In the genomic region with DNA sequence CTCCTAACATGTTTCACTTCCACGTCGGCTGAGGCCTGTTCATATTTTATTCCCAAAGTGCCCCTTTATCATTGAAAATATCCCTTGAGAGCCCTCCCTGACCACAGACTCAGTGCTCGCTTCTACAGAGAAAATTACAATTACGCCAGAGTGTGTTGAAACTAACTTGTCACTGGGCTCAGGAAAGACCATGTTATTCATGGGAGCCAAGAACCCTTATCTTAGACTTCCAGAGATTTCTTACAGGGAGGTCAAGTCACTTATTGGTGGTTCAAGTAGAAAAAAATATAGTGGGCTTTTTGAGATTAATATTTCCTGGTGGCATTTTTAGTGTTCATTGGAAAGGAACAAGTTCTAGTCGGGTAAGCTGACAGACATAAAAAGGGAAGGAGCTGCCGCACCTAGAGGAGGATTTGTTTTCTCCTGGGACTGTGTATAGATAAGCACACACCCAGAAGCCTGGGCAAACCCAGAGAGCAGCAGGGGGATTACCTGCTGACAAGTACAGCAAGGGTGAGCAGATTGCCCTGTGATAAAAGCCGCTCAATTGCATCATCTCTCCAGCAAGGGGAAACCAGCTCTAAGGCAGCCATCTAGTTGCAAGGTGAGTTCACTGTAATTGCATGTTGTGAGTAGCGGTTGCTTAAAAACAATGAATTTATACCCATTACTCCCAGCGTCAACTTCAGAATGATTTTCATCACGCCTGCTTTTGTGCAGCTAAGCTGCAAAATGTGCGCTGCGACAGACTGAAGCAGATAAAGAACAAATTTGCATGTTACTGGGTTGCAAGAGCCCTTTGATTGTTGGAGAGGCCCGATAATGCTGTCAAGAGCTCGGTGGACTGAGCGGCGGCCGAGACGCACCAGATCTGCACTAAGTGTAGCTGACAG, we compare ENCODE assay signal across 1 cellular context.
TF ChIP-seq lines count a peak whose summit lies in the region.

No MANE protein-coding gene starts in this region.

TF ChIP-seq in K562, 482 proteins besides CTCF, POLR2A, EP300 and RAD21 (continued from another document and continues in another):
- TF ChIP-seq, protein P1, sequence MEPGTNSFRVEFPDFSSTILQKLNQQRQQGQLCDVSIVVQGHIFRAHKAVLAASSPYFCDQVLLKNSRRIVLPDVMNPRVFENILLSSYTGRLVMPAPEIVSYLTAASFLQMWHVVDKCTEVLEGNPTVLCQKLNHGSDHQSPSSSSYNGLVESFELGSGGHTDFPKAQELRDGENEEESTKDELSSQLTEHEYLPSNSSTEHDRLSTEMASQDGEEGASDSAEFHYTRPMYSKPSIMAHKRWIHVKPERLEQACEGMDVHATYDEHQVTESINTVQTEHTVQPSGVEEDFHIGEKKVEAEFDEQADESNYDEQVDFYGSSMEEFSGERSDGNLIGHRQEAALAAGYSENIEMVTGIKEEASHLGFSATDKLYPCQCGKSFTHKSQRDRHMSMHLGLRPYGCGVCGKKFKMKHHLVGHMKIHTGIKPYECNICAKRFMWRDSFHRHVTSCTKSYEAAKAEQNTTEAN (CRISPR knock-in tag; IDR thresholded peaks at IDR 0.05) = no peak
- TF ChIP-seq TGIF2 (CRISPR knock-in tag; IDR thresholded peaks at IDR 0.05) = no peak
- TF ChIP-seq, protein P2, sequence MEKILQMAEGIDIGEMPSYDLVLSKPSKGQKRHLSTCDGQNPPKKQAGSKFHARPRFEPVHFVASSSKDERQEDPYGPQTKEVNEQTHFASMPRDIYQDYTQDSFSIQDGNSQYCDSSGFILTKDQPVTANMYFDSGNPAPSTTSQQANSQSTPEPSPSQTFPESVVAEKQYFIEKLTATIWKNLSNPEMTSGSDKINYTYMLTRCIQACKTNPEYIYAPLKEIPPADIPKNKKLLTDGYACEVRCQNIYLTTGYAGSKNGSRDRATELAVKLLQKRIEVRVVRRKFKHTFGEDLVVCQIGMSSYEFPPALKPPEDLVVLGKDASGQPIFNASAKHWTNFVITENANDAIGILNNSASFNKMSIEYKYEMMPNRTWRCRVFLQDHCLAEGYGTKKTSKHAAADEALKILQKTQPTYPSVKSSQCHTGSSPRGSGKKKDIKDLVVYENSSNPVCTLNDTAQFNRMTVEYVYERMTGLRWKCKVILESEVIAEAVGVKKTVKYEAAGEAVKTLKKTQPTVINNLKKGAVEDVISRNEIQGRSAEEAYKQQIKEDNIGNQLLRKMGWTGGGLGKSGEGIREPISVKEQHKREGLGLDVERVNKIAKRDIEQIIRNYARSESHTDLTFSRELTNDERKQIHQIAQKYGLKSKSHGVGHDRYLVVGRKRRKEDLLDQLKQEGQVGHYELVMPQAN (IDR thresholded peaks at IDR 0.05; ENCODE audit: borderline replicate concordance) = no peak
- no peak for TF ChIP-seq ZNF133 (CRISPR knock-in tag; IDR thresholded peaks at IDR 0.05)
- peak; percentile 91 for TF ChIP-seq CEBPB (tag; IDR thresholded peaks at IDR 0.05)
- TF ChIP-seq ZNF143 (CRISPR knock-in tag; IDR thresholded peaks at IDR 0.05) = no peak
- no peak for TF ChIP-seq ILF3 (IDR thresholded peaks at IDR 0.05; ENCODE audit: borderline replicate concordance)
- no peak for TF ChIP-seq SIN3A (IDR thresholded peaks at IDR 0.05; ENCODE audit: borderline replicate concordance in 2 of 2, control insufficient read depth in 1 of 2, low read depth in 2 of 2, low read length in 2 of 2)
- TF ChIP-seq ARID2 (IDR thresholded peaks at IDR 0.05) = no peak
- no peak for TF ChIP-seq MCM5 (IDR thresholded peaks at IDR 0.05; ENCODE audit: low read depth)
- no peak for TF ChIP-seq RBFOX2 (IDR thresholded peaks at IDR 0.05; ENCODE audit: low read depth, low read length)
- TF ChIP-seq, protein P3, sequence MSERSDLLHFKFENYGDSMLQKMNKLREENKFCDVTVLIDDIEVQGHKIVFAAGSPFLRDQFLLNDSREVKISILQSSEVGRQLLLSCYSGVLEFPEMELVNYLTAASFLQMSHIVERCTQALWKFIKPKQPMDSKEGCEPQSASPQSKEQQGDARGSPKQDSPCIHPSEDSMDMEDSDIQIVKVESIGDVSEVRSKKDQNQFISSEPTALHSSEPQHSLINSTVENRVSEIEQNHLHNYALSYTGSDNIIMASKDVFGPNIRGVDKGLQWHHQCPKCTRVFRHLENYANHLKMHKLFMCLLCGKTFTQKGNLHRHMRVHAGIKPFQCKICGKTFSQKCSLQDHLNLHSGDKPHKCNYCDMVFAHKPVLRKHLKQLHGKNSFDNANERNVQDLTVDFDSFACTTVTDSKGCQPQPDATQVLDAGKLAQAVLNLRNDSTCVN (CRISPR knock-in tag; IDR thresholded peaks at IDR 0.05) = no peak
- TF ChIP-seq HNRNPK (IDR thresholded peaks at IDR 0.05; ENCODE audit: low read depth, low read length, poor library complexity, severe bottlenecking) = no peak
- TF ChIP-seq CTBP1 (IDR thresholded peaks at IDR 0.05; ENCODE audit: borderline replicate concordance) = peak; percentile 85; the same call in 1 of the 2 replicates
- TF ChIP-seq, protein P4, sequence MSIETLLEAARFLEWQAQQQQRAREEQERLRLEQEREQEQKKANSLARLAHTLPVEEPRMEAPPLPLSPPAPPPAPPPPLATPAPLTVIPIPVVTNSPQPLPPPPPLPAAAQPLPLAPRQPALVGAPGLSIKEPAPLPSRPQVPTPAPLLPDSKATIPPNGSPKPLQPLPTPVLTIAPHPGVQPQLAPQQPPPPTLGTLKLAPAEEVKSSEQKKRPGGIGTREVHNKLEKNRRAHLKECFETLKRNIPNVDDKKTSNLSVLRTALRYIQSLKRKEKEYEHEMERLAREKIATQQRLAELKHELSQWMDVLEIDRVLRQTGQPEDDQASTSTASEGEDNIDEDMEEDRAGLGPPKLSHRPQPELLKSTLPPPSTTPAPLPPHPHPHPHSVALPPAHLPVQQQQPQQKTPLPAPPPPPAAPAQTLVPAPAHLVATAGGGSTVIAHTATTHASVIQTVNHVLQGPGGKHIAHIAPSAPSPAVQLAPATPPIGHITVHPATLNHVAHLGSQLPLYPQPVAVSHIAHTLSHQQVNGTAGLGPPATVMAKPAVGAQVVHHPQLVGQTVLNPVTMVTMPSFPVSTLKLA (conservative IDR thresholded peaks at IDR 0.05) = no peak
- peak; percentile 74 for TF ChIP-seq MEIS2 (IDR thresholded peaks at IDR 0.05; ENCODE audit: partially characterized antibody)
- TF ChIP-seq ZNF444 (CRISPR knock-in tag; IDR thresholded peaks at IDR 0.05) = no peak
- TF ChIP-seq, protein P5, sequence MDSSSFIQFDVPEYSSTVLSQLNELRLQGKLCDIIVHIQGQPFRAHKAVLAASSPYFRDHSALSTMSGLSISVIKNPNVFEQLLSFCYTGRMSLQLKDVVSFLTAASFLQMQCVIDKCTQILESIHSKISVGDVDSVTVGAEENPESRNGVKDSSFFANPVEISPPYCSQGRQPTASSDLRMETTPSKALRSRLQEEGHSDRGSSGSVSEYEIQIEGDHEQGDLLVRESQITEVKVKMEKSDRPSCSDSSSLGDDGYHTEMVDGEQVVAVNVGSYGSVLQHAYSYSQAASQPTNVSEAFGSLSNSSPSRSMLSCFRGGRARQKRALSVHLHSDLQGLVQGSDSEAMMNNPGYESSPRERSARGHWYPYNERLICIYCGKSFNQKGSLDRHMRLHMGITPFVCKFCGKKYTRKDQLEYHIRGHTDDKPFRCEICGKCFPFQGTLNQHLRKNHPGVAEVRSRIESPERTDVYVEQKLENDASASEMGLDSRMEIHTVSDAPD (CRISPR knock-in tag; IDR thresholded peaks at IDR 0.05) = no peak
- no peak for TF ChIP-seq ZFP1 (CRISPR knock-in tag; IDR thresholded peaks at IDR 0.05)
- no peak for TF ChIP-seq SP1 (CRISPR knock-in tag; IDR thresholded peaks at IDR 0.05)
- no peak for TF ChIP-seq BRD4 (IDR thresholded peaks at IDR 0.05)
- no peak for TF ChIP-seq CREB1 (IDR thresholded peaks at IDR 0.05)
- no peak for TF ChIP-seq CREB1 (CRISPR knock-in tag; IDR thresholded peaks at IDR 0.05)
- TF ChIP-seq, protein P6, sequence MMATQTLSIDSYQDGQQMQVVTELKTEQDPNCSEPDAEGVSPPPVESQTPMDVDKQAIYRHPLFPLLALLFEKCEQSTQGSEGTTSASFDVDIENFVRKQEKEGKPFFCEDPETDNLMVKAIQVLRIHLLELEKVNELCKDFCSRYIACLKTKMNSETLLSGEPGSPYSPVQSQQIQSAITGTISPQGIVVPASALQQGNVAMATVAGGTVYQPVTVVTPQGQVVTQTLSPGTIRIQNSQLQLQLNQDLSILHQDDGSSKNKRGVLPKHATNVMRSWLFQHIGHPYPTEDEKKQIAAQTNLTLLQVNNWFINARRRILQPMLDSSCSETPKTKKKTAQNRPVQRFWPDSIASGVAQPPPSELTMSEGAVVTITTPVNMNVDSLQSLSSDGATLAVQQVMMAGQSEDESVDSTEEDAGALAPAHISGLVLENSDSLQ (IDR thresholded peaks at IDR 0.05) = no peak
- no peak for TF ChIP-seq DACH1 (IDR thresholded peaks at IDR 0.05; ENCODE audit: partially characterized antibody)
- TF ChIP-seq NRF1 (conservative IDR thresholded peaks at IDR 0.05 in 1 of 2, IDR thresholded peaks at IDR 0.05 in 1 of 2) = peak in 1 of 2 experiments; percentile 6; a peak in 1 of 4 replicates
- TF ChIP-seq TAL1 (IDR thresholded peaks at IDR 0.05) = peak; percentile 51; the same call in 1 of the 2 replicates
- peak; percentile 77 for TF ChIP-seq ATF7 (IDR thresholded peaks at IDR 0.05)
- peak; percentile 29; the same call in 1 of the 2 replicates for TF ChIP-seq FOSL1 (tag; conservative IDR thresholded peaks at IDR 0.05)
- TF ChIP-seq RFX1 (IDR thresholded peaks at IDR 0.05) = no peak
- TF ChIP-seq, protein P7, sequence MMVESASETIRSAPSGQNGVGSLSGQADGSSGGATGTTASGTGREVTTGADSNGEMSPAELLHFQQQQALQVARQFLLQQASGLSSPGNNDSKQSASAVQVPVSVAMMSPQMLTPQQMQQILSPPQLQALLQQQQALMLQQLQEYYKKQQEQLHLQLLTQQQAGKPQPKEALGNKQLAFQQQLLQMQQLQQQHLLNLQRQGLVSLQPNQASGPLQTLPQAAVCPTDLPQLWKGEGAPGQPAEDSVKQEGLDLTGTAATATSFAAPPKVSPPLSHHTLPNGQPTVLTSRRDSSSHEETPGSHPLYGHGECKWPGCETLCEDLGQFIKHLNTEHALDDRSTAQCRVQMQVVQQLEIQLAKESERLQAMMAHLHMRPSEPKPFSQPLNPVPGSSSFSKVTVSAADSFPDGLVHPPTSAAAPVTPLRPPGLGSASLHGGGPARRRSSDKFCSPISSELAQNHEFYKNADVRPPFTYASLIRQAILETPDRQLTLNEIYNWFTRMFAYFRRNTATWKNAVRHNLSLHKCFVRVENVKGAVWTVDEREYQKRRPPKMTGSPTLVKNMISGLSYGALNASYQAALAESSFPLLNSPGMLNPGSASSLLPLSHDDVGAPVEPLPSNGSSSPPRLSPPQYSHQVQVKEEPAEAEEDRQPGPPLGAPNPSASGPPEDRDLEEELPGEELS (CRISPR knock-in tag; IDR thresholded peaks at IDR 0.05; ENCODE audit: borderline replicate concordance) = no peak
- TF ChIP-seq TCF3 (CRISPR knock-in tag; IDR thresholded peaks at IDR 0.05) = peak; percentile 33; the same call in 1 of the 2 replicates
- TF ChIP-seq, protein P8, sequence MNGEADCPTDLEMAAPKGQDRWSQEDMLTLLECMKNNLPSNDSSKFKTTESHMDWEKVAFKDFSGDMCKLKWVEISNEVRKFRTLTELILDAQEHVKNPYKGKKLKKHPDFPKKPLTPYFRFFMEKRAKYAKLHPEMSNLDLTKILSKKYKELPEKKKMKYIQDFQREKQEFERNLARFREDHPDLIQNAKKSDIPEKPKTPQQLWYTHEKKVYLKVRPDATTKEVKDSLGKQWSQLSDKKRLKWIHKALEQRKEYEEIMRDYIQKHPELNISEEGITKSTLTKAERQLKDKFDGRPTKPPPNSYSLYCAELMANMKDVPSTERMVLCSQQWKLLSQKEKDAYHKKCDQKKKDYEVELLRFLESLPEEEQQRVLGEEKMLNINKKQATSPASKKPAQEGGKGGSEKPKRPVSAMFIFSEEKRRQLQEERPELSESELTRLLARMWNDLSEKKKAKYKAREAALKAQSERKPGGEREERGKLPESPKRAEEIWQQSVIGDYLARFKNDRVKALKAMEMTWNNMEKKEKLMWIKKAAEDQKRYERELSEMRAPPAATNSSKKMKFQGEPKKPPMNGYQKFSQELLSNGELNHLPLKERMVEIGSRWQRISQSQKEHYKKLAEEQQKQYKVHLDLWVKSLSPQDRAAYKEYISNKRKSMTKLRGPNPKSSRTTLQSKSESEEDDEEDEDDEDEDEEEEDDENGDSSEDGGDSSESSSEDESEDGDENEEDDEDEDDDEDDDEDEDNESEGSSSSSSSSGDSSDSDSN (IDR thresholded peaks at IDR 0.05; ENCODE audit: borderline replicate concordance in 1 of 2, low read depth in 2 of 2, low read length in 2 of 2) = no peak
- TF ChIP-seq SMC3 (conservative IDR thresholded peaks at IDR 0.05; ENCODE audit: insufficient read depth, low read depth, low read length) = no peak
- TF ChIP-seq, protein P9, sequence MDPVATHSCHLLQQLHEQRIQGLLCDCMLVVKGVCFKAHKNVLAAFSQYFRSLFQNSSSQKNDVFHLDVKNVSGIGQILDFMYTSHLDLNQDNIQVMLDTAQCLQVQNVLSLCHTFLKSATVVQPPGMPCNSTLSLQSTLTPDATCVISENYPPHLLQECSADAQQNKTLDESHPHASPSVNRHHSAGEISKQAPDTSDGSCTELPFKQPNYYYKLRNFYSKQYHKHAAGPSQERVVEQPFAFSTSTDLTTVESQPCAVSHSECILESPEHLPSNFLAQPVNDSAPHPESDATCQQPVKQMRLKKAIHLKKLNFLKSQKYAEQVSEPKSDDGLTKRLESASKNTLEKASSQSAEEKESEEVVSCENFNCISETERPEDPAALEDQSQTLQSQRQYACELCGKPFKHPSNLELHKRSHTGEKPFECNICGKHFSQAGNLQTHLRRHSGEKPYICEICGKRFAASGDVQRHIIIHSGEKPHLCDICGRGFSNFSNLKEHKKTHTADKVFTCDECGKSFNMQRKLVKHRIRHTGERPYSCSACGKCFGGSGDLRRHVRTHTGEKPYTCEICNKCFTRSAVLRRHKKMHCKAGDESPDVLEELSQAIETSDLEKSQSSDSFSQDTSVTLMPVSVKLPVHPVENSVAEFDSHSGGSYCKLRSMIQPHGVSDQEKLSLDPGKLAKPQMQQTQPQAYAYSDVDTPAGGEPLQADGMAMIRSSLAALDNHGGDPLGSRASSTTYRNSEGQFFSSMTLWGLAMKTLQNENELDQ (CRISPR knock-in tag; IDR thresholded peaks at IDR 0.05; ENCODE audit: borderline replicate concordance) = no peak
- TF ChIP-seq CCAR2 (IDR thresholded peaks at IDR 0.05; ENCODE audit: low read depth, low read length) = no peak
- TF ChIP-seq ZNF282 (CRISPR knock-in tag; IDR thresholded peaks at IDR 0.05) = no peak
- no peak for TF ChIP-seq KLF10 (CRISPR knock-in tag; IDR thresholded peaks at IDR 0.05)
- no peak for TF ChIP-seq RFX7 (CRISPR knock-in tag; IDR thresholded peaks at IDR 0.05)
- TF ChIP-seq TAF7 (tag; IDR thresholded peaks at IDR 0.05) = no peak
- TF ChIP-seq MCM2 (IDR thresholded peaks at IDR 0.05; ENCODE audit: low read depth) = no peak
- TF ChIP-seq, protein P10, sequence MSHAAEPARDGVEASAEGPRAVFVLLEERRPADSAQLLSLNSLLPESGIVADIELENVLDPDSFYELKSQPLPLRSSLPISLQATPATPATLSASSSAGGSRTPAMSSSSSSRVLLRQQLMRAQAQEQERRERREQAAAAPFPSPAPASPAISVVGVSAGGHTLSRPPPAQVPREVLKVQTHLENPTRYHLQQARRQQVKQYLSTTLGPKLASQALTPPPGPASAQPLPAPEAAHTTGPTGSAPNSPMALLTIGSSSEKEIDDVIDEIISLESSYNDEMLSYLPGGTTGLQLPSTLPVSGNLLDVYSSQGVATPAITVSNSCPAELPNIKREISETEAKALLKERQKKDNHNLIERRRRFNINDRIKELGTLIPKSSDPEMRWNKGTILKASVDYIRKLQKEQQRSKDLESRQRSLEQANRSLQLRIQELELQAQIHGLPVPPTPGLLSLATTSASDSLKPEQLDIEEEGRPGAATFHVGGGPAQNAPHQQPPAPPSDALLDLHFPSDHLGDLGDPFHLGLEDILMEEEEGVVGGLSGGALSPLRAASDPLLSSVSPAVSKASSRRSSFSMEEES (CRISPR knock-in tag; IDR thresholded peaks at IDR 0.05) = no peak
- no peak for TF ChIP-seq ELF4 (CRISPR knock-in tag; IDR thresholded peaks at IDR 0.05)
- TF ChIP-seq NFYB (IDR thresholded peaks at IDR 0.05; ENCODE audit: extremely low read depth, insufficient read length) = no peak
- no peak for TF ChIP-seq TARDBP (IDR thresholded peaks at IDR 0.05)
- no peak for TF ChIP-seq EGR1 (conservative IDR thresholded peaks at IDR 0.05)
